ENCODE assay signal across 8 cellular contexts in genomic region chr6:149544646-149545257, GRCh38. TPM values are rescaled to one million over a fixed set of nuclear protein-coding genes. Genes with fewer than 3 reads are reported as not detected.
DNase-seq lines count a peak whose midpoint lies in the region; ATAC-seq and TF ChIP-seq lines count a peak whose summit lies in the region.

No MANE protein-coding gene starts in this region.

- H3K4me2 ChIP-seq in BLaER1 treated with 17β-estradiol and CSF1 and Interleukin-3, amounts not matched to agents 10 nM and 100 nM: peak overlapping the region; percentile 85 to 98 (median 94)
- H3K4me2 ChIP-seq in KMS-11: peak overlapping the region; percentile 68

- DNase-seq in natural killer cell (no peak), NCI-H226 (no peak), activated gamma-delta T cell treated with Interleukin-2 at 50 U/mL for 16 hours (no peak)

- H3K9ac ChIP-seq in BLaER1 treated with 17β-estradiol and CSF1 and Interleukin-3, amounts not matched to agents 10 nM and 100 nM: peak overlapping the region; percentile 87 to 99 (median 96)
- H3K9ac ChIP-seq in KMS-11: peak overlapping the region; percentile 87; the same call in 1 of the 2 replicates

- peaks cover 5% of the 10 kb centered on the region for H3K27me3 Mint-ChIP-seq in dendritic cell treated with granulocyte-macrophage colony-stimulating factor and Interleukin-4, amounts not matched to agents 40 ng/mL and 50 ng/mL, for 4 days
- no peaks in the 10 kb centered on the region for H3K27me3 Mint-ChIP-seq in natural killer cell (ENCODE audit: low read depth in 2 of 2)

- peak overlapping the region; percentile 93 for H3K4me3 Mint-ChIP-seq in dendritic cell treated with granulocyte-macrophage colony-stimulating factor and Interleukin-4, amounts not matched to agents 40 ng/mL and 50 ng/mL, for 4 days
- H3K4me3 Mint-ChIP-seq in natural killer cell: peak overlapping the region; percentile 97

- peak overlapping the region; percentile 83 to 100 (median 94) for H3K4me3 ChIP-seq in BLaER1 treated with 17β-estradiol and CSF1 and Interleukin-3, amounts not matched to agents 10 nM and 100 nM
- H3K4me3 ChIP-seq in KMS-11 (IDR thresholded peaks at IDR 0.05; ENCODE audit: insufficient read depth, low read depth, low read length): no peak overlapping the region

- H3K4me1 Mint-ChIP-seq in dendritic cell treated with granulocyte-macrophage colony-stimulating factor and Interleukin-4, amounts not matched to agents 40 ng/mL and 50 ng/mL, for 4 days (ENCODE audit: low read depth): peaks cover 35% of the 10 kb centered on the region
- peaks cover 41 to 42% of the 10 kb centered on the region in 2 donors for H3K4me1 Mint-ChIP-seq in natural killer cell

- no peaks in the 10 kb centered on the region for H3K9me3 Mint-ChIP-seq in dendritic cell treated with granulocyte-macrophage colony-stimulating factor and Interleukin-4, amounts not matched to agents 40 ng/mL and 50 ng/mL, for 4 days
- no peaks in the 10 kb centered on the region for H3K9me3 Mint-ChIP-seq in natural killer cell

- peaks cover 13 to 46% (median 34%) of the 10 kb centered on the region in 11 experiments; a peak in 16 of 22 replicates for H4K20me1 ChIP-seq in BLaER1 treated with 17β-estradiol and CSF1 and Interleukin-3, amounts not matched to agents 10 nM and 100 nM
- no peaks in the 10 kb centered on the region for H4K20me1 ChIP-seq in KMS-11 (ENCODE audit: insufficient read depth)

- H3K27ac Mint-ChIP-seq in dendritic cell treated with granulocyte-macrophage colony-stimulating factor and Interleukin-4, amounts not matched to agents 40 ng/mL and 50 ng/mL, for 4 days: peak overlapping the region; percentile 96
- H3K27ac Mint-ChIP-seq in natural killer cell: peak overlapping the region; percentile 91 to 96

- ATAC-seq in natural killer cell: no peak
- no peak for ATAC-seq in GM18519 (IDR thresholded peaks at IDR 0.05; ENCODE audit: low FRiP score, unreplicated experiment)
- no peak for ATAC-seq in GM21619 (IDR thresholded peaks at IDR 0.05; ENCODE audit: unreplicated experiment)

- TF ChIP-seq CTCF in KMS-11 (conservative IDR thresholded peaks at IDR 0.05; ENCODE audit: low read depth, low read length) (no peak), natural killer cell (IDR thresholded peaks at IDR 0.05) (no peak)

- H3K9me3 ChIP-seq in BLaER1 treated with 17β-estradiol and CSF1 and Interleukin-3, amounts not matched to agents 10 nM and 100 nM (replicated peaks in 1 of 11): no peaks in the 10 kb centered on the region

- H3K4me1 ChIP-seq in BLaER1 treated with 17β-estradiol and CSF1 and Interleukin-3, amounts not matched to agents 10 nM and 100 nM: peaks cover 23 to 38% (median 25%) of the 10 kb centered on the region in 10 experiments
- peaks cover 7% of the 10 kb centered on the region for H3K4me1 ChIP-seq in KMS-11 (ENCODE audit: low read depth, poor library complexity, severe bottlenecking)

- no peak overlapping the region for H2AFZ ChIP-seq in KMS-11 (ENCODE audit: low read depth)

- peak overlapping the region; percentile 86 to 100 (median 92) for H3K27ac ChIP-seq in BLaER1 treated with 17β-estradiol and CSF1 and Interleukin-3, amounts not matched to agents 10 nM and 100 nM
- H3K27ac ChIP-seq in KMS-11: no peak overlapping the region; the same call in 1 of the 2 replicates

- peaks cover 39% of the 10 kb centered on the region for H3K36me3 Mint-ChIP-seq in dendritic cell treated with granulocyte-macrophage colony-stimulating factor and Interleukin-4, amounts not matched to agents 40 ng/mL and 50 ng/mL, for 4 days (ENCODE audit: low read depth)
- no peaks in the 10 kb centered on the region for H3K36me3 Mint-ChIP-seq in natural killer cell

- H3K27me3 ChIP-seq in BLaER1 treated with 17β-estradiol and CSF1 and Interleukin-3, amounts not matched to agents 10 nM and 100 nM: no peaks in the 10 kb centered on the region
- peaks cover 6% of the 10 kb centered on the region; the same call in 1 of the 2 replicates for H3K27me3 ChIP-seq in KMS-11 (ENCODE audit: insufficient read depth, low read depth)

- peaks cover 11 to 31% (median 19%) of the 10 kb centered on the region in 11 experiments for H3K36me3 ChIP-seq in BLaER1 treated with 17β-estradiol and CSF1 and Interleukin-3, amounts not matched to agents 10 nM and 100 nM
- H3K36me3 ChIP-seq in KMS-11 (ENCODE audit: insufficient read depth): no peaks in the 10 kb centered on the region

- H3K79me2 ChIP-seq in KMS-11 (ENCODE audit: insufficient read depth, low read depth): peaks cover 36% of the 10 kb centered on the region

- intact Hi-C loops in dendritic cell treated with granulocyte-macrophage colony-stimulating factor and Interleukin-4, amounts not matched to agents 40 ng/mL and 50 ng/mL, for 4 days (cut with micrococcal nuclease): no loop called here
- intact Hi-C loops in natural killer cell (cut with micrococcal nuclease): loop anchor here (5.0 kb wide), 1 partner anchor 203 kb away; the partner anchor contains the start of genes NUP43 and PCMT1

RNA-seq across cellular contexts. Expression of gene PPIL4, which starts 1.1 kb away (rescaled TPM):
- 10 to 100 TPM; 24.4 to 32.8 (median 25.0) TPM for total RNA-seq in natural killer cell

RNA-seq across cellular contexts. Expression of gene GINM1, which starts 21.4 kb away (rescaled TPM):
- total RNA-seq in natural killer cell: 10 to 100 TPM; 19.0 to 25.9 (median 21.6) TPM

RNA-seq across cellular contexts. Expression of gene ZC3H12D, which starts 59.9 kb away (rescaled TPM):
- 1 to 10 TPM in 2 of 3 donors, under 1 TPM in 1; 0.49 to 7.7 (median 4.1) TPM for total RNA-seq in natural killer cell
